8 cellular contexts compared by ENCODE assay signal in the genomic region with DNA sequence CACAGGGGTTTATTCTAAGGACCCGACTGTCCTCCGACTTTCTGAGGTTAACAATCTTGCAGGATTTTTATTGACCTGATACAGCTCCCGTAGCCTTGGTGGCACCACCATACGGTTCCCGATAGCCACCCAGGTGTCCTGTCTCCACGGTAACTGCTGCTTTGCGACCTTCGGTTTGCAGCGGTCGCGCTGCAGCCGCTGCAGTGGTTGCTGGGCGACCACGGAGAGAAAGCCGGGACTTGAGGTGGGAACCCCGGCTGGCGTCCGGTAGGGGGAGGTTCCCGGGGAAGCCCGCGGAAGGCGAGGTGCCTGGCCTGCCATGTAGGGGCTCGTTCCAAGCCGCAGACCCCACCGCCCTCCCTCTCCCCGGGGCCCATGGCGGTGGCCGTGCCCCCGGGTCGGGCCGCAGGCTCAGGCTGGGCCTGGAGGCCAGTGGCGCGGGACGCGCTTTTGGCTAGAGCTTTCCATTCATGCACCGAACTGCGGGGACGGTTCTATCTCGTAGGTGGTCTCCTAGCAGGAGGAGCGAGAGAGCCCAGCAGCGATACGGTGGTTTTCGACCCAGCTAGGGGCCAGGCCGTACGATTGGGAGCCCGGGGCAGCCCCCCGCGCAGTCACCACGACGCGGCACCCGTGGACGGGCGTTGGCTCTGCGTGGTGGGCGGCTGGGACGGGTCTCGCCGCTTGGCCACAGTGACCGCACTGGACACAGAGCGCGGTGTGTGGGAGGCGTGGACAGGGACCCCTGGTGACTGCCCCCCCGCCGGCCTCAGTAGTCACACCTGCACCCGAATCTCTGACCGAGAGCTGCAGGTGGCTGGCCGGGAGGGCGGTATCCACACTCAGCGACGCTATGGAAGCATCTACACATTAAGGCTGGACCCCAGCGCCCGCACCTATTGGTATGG. TPM values are rescaled to one million over a fixed set of nuclear protein-coding genes. Genes with fewer than 3 reads are reported as not detected.
DNase-seq lines count a peak whose midpoint lies in the region; ATAC-seq and TF ChIP-seq lines count a peak whose summit lies in the region.

A gene with protein sequence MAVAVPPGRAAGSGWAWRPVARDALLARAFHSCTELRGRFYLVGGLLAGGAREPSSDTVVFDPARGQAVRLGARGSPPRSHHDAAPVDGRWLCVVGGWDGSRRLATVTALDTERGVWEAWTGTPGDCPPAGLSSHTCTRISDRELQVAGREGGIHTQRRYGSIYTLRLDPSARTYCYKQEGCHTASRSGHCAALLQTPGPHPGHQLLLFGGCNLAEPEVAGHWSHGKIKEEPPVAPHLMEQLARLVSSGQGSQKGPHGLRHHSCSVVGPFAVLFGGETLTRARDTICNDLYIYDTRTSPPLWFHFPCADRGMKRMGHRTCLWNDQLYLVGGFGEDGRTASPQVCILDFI (plus strand): TSS at position 201 of the 908 bp plus-strand sequence. CDS start 175 bp downstream, at position 376.

- intact Hi-C loops in left ventricle myocardium inferior (cut with micrococcal nuclease) (loop anchor here (5.0 kb wide), 1 partner anchor 101 kb away; no protein-coding TSS in a partner anchor), posterior vena cava (cut with DNase I) (no loop called here)

- ATAC-seq in GM19468 (IDR thresholded peaks at IDR 0.05; ENCODE audit: extremely low read depth, unreplicated experiment) = peak; percentile 63

- peaks cover 47% of the 10 kb centered on the region for H3K4me1 ChIP-seq in left ventricle myocardium inferior
- H3K4me1 ChIP-seq in urinary bladder (ENCODE audit: insufficient read depth) = no peaks in the 10 kb centered on the region

- no peaks in the 10 kb centered on the region for H3K9me3 ChIP-seq in left ventricle myocardium inferior (replicated peaks)

- H3K36me3 ChIP-seq in left ventricle myocardium inferior (peaks cover 18% of the 10 kb centered on the region), urinary bladder (ENCODE audit: insufficient read depth) (no peaks in the 10 kb centered on the region)

- peak within 1 kb of the TSS; percentile 71 for H3K4me3 ChIP-seq in left ventricle myocardium inferior
- peak within 1 kb of the TSS; percentile 43 for H3K4me3 ChIP-seq in urinary bladder (ENCODE audit: low read depth, low read length)

- WGBS in urinary bladder = 5% methylated on average over 73 of the region's 73 CpGs

- DNase-seq in COLO668 (lab: John Stamatoyannopoulos, UW; ENCODE audit: unreplicated experiment) (peak; percentile 96), HT1080 (ENCODE audit: low read depth) (peak; percentile 85), SHP77 treated with DMSO at 0.1 percent for 48 hours (lab: John Stamatoyannopoulos, UW) (peak; percentile 88), amniotic epithelial cell (ENCODE audit: low read depth) (peak; percentile 60), left ventricle myocardium inferior (peak; percentile 71), posterior vena cava (ENCODE audit: low spot score) (peak; percentile 91)

- TF ChIP-seq CTCF in left ventricle myocardium inferior (IDR thresholded peaks at IDR 0.05; ENCODE audit: borderline replicate concordance) = no peak

- peak within 1 kb of the TSS; percentile 79 for H3K27ac ChIP-seq in left ventricle myocardium inferior (replicated peaks)
- H3K27ac ChIP-seq in urinary bladder (ENCODE audit: low read depth) = no peak within 1 kb of the TSS

- H3K27me3 ChIP-seq in left ventricle myocardium inferior (ENCODE audit: low read depth) = no peaks in the 10 kb centered on the region

RNA-seq across cellular contexts. Expression of the gene that starts here (rescaled TPM):
- 0.51 and 1.0 TPM in 2 replicates for total RNA-seq in HT1080 (2014; rRNA removed; shearing (Covaris generic))
- 1.5 and 2.5 TPM in 2 replicates for polyA plus RNA-seq in HT1080 (2015; cell fraction: cytosol; rRNA removed)
- 2.5 and 3.0 TPM in 2 replicates for polyA plus RNA-seq in HT1080 (2015; cell fraction: nucleus; rRNA removed)
- 9.1 TPM for total RNA-seq in left ventricle myocardium inferior
- total RNA-seq in posterior vena cava = 1 to 10 TPM; 2.4 to 4.2 TPM
- 1.3 TPM for total RNA-seq in urinary bladder
- polyA plus RNA-seq in urinary bladder = 8.4 TPM
